Comparison of ENCODE assay signal across 12 cellular contexts in the genomic region with DNA sequence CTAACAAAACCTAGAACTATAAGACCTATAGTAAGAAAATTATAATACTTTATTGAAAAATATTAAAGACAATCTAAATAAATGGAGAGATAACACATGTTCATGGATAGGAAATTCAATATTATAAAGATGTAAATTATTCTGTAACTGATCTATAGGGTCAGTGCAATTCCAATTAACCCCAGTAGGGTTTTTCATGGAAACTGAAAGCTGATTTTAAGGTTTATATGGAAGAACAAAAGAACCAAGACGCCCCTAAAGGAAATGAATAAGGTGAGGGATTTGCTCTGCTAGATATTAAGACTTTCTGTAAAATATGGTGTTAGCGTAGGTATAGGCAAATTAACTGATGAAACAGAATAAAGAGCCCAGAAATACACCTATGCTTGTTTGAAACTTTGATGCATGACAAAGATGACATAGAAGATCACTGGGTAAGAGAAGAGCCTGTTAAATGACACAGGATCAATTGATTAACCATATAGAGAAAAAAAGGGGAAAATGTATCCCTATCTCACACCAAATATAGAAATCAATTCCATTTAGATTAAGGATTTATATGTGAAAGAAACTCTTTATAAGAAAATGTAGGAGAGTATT. TPM values are rescaled to one million over a fixed set of nuclear protein-coding genes. Genes with fewer than 3 reads are reported as not detected.
A peak's percentile ranks its signal among the peaks of the same experiment; 100 is the strongest.
DNase-seq lines count a peak whose midpoint lies in the region; TF ChIP-seq lines count a peak whose summit lies in the region.
"Had no signal": no experiment of that assay in that cellular context is flagged by ENCODE, and none has a peak within 500 bp of the region (broad histone marks: within the 10 kb centered on the region; RNA-seq: fewer than 3 reads in every experiment).

No MANE protein-coding gene starts in this region.

- no peak overlapping the region for H3K14ac ChIP-seq in mesenchymal stem cell (ENCODE audit: low read length in 2 of 2)

- H3K79me2 ChIP-seq in Loucy (ENCODE audit: insufficient read depth, low read length): peaks cover 66% of the 10 kb centered on the region
- H3K79me2 ChIP-seq in smooth muscle cell (ENCODE audit: low read depth): no peaks in the 10 kb centered on the region

- H3K4me1 ChIP-seq in Loucy (ENCODE audit: insufficient read depth, low read length, poor library complexity, severe bottlenecking): peaks cover 68% of the 10 kb centered on the region
- H3K4me1 ChIP-seq in smooth muscle cell (ENCODE audit: low read depth): no peaks in the 10 kb centered on the region
- H3K4me1 ChIP-seq in mesenchymal stem cell (ENCODE audit: control insufficient read depth, insufficient read depth, low read depth, low read length): peaks cover 2% of the 10 kb centered on the region

- no peak for DNase-seq in activated T-cell treated with anti-CD3 and anti-CD28 coated beads, Interleukin-2, amount 50 U/mL, for 24 hours
- DNase-seq in activated T-cell treated with anti-CD3 and anti-CD28 coated beads, Interleukin-2, amount 50 U/mL, for 48 hours: no peak
- DNase-seq in chondrocyte (ENCODE audit: low spot score) (no peak), smooth muscle cell (lab: John Stamatoyannopoulos, UW; ENCODE audit: unreplicated experiment) (no peak), MV-4-11 (lab: John Stamatoyannopoulos, UW) (no peak), NCI-H2081 (lab: John Stamatoyannopoulos, UW) (no peak), mesenchymal stem cell (no peak)
- DNase-seq: anterior cingulate cortex had no signal

- H3K27me3 Mint-ChIP-seq in activated T-cell treated with anti-CD3 and anti-CD28 coated beads, Interleukin-2, amount 50 U/mL, for 24 hours: no peaks in the 10 kb centered on the region
- peaks cover 3% of the 10 kb centered on the region for H3K27me3 Mint-ChIP-seq in chondrocyte (ENCODE audit: low read depth)

- H2BK5ac ChIP-seq in mesenchymal stem cell (ENCODE audit: low read depth, low read length, poor library complexity, severe bottlenecking): no peak overlapping the region

- H3K36me3 ChIP-seq in Loucy (ENCODE audit: insufficient read depth, low read length) (no peaks in the 10 kb centered on the region), smooth muscle cell (ENCODE audit: low read depth) (no peaks in the 10 kb centered on the region), mesenchymal stem cell (ENCODE audit: control insufficient read depth in 1 of 2, insufficient read depth in 2 of 2, low read depth in 1 of 2, low read length in 2 of 2) (no peaks in the 10 kb centered on the region)

- no peaks in the 10 kb centered on the region for H3K27me3 ChIP-seq in Loucy (ENCODE audit: insufficient read depth, low read length, poor library complexity, severe bottlenecking)
- peaks cover 1% of the 10 kb centered on the region for H3K27me3 ChIP-seq in smooth muscle cell (ENCODE audit: low read depth)
- peaks cover 9 to 11% of the 10 kb centered on the region in 2 experiments for H3K27me3 ChIP-seq in mesenchymal stem cell (ENCODE audit: control insufficient read depth in 1 of 2, insufficient read depth in 1 of 2, low read length in 2 of 2)

- no peak overlapping the region for H3K18ac ChIP-seq in mesenchymal stem cell (ENCODE audit: low read depth in 1 of 2, low read length in 2 of 2)

- peaks cover 23% of the 10 kb centered on the region for H3F3A ChIP-seq in Loucy (ENCODE audit: low read depth)
- H3F3A ChIP-seq in smooth muscle cell (ENCODE audit: low read depth): no peaks in the 10 kb centered on the region

- peak overlapping the region; percentile 94 for H3K27ac Mint-ChIP-seq in activated T-cell treated with anti-CD3 and anti-CD28 coated beads, Interleukin-2, amount 50 U/mL, for 24 hours
- H3K27ac Mint-ChIP-seq in chondrocyte (ENCODE audit: unreplicated experiment): no peak overlapping the region
- H3K27ac Mint-ChIP-seq: nephron had no signal

- H4K91ac ChIP-seq in mesenchymal stem cell (ENCODE audit: low read length): no peak overlapping the region

- H3K4ac ChIP-seq in mesenchymal stem cell (ENCODE audit: low read depth in 1 of 2, low read length in 2 of 2): no peak overlapping the region

- H2BK12ac ChIP-seq in mesenchymal stem cell (ENCODE audit: low read length in 2 of 2): no peak overlapping the region

- 89% methylated on average over 2 of the region's 2 CpGs for WGBS in smooth muscle cell (ENCODE audit: low lambda C conversion rate)
- 85% methylated on average over 2 of the region's 2 CpGs for WGBS in mesenchymal stem cell

- H3K9ac ChIP-seq in Loucy (ENCODE audit: low read depth, low read length, poor library complexity, severe bottlenecking): peak overlapping the region; percentile 77
- H3K9ac ChIP-seq in smooth muscle cell (ENCODE audit: low read depth): no peak overlapping the region
- H3K9ac ChIP-seq in mesenchymal stem cell (ENCODE audit: low read length): no peak overlapping the region

- peak overlapping the region; percentile 88 for H3K4me3 Mint-ChIP-seq in activated T-cell treated with anti-CD3 and anti-CD28 coated beads, Interleukin-2, amount 50 U/mL, for 24 hours
- no peak overlapping the region for H3K4me3 Mint-ChIP-seq in chondrocyte (ENCODE audit: unreplicated experiment)
- H3K4me3 Mint-ChIP-seq: nephron had no signal

- H4K20me1 ChIP-seq in Loucy (ENCODE audit: insufficient read depth, low read length, poor library complexity, severe bottlenecking) (no peaks in the 10 kb centered on the region), smooth muscle cell (ENCODE audit: low read depth) (no peaks in the 10 kb centered on the region)

- no peak overlapping the region for H2BK15ac ChIP-seq in mesenchymal stem cell (ENCODE audit: low read depth, poor library complexity, severe bottlenecking)

- peaks cover 76% of the 10 kb centered on the region for H3K4me1 Mint-ChIP-seq in activated T-cell treated with anti-CD3 and anti-CD28 coated beads, Interleukin-2, amount 50 U/mL, for 24 hours (ENCODE audit: low read depth)
- H3K4me1 Mint-ChIP-seq in chondrocyte (ENCODE audit: low read depth): no peaks in the 10 kb centered on the region
- H3K4me1 Mint-ChIP-seq: nephron had no signal

- H4K8ac ChIP-seq in mesenchymal stem cell (ENCODE audit: low read length): no peak overlapping the region

- no peaks in the 10 kb centered on the region for H3K9me2 ChIP-seq in Loucy (replicated peaks; ENCODE audit: low read depth, low read length)

- no peak overlapping the region for H3K27ac ChIP-seq in smooth muscle cell (ENCODE audit: low read depth)
- no peak overlapping the region for H3K27ac ChIP-seq in mesenchymal stem cell (ENCODE audit: low read length, poor library complexity, severe bottlenecking)
- H3K27ac ChIP-seq: HL-60 had no signal

- no peaks in the 10 kb centered on the region for H3K79me1 ChIP-seq in mesenchymal stem cell (replicated peaks; ENCODE audit: low read length, poor library complexity, severe bottlenecking)

- peaks cover 31% of the 10 kb centered on the region for H3K36me3 Mint-ChIP-seq in activated T-cell treated with anti-CD3 and anti-CD28 coated beads, Interleukin-2, amount 50 U/mL, for 24 hours (ENCODE audit: low read depth)
- no peaks in the 10 kb centered on the region for H3K36me3 Mint-ChIP-seq in chondrocyte (ENCODE audit: low read depth)

- H3K4me3 ChIP-seq in Loucy (ENCODE audit: low read length, poor library complexity, severe bottlenecking): peak overlapping the region; percentile 88
- H3K4me3 ChIP-seq in smooth muscle cell: no peak overlapping the region
- no peak overlapping the region for H3K4me3 ChIP-seq in mesenchymal stem cell (ENCODE audit: insufficient read depth in 1 of 2, low read depth in 1 of 2, low read length in 2 of 2)

- H3K9me3 ChIP-seq in Loucy (ENCODE audit: insufficient read depth, low read depth, low read length) (no peaks in the 10 kb centered on the region), smooth muscle cell (replicated peaks; ENCODE audit: low read depth) (no peaks in the 10 kb centered on the region), mesenchymal stem cell (ENCODE audit: control insufficient read depth, low read length) (no peaks in the 10 kb centered on the region)

- H3K23ac ChIP-seq in mesenchymal stem cell (ENCODE audit: low read length in 2 of 2): no peak overlapping the region

- H2AFZ ChIP-seq in Loucy (ENCODE audit: low read length) (no peak overlapping the region), smooth muscle cell (ENCODE audit: low read depth) (no peak overlapping the region), mesenchymal stem cell (ENCODE audit: low read depth, low read length) (no peak overlapping the region)

- peak overlapping the region; percentile 89 for H3K4me2 ChIP-seq in Loucy (ENCODE audit: low read depth, low read length, poor library complexity, severe bottlenecking)
- H3K4me2 ChIP-seq in smooth muscle cell: no peak overlapping the region
- H3K4me2 ChIP-seq in mesenchymal stem cell (ENCODE audit: low read length, poor library complexity, severe bottlenecking): no peak overlapping the region

- H2AK5ac ChIP-seq in mesenchymal stem cell (ENCODE audit: low read length, severe bottlenecking): no peak overlapping the region

- H3K9me3 Mint-ChIP-seq in activated T-cell treated with anti-CD3 and anti-CD28 coated beads, Interleukin-2, amount 50 U/mL, for 24 hours: no peaks in the 10 kb centered on the region
- H3K9me3 Mint-ChIP-seq in chondrocyte (ENCODE audit: low read depth): no peaks in the 10 kb centered on the region
- H3K9me3 Mint-ChIP-seq: nephron had no signal

- TF ChIP-seq CTCF in Loucy (conservative IDR thresholded peaks at IDR 0.05; ENCODE audit: low read length): peak; percentile 49
- TF ChIP-seq CTCF in chondrocyte (IDR thresholded peaks at IDR 0.05): peak; percentile 43
- TF ChIP-seq CTCF in smooth muscle cell (IDR thresholded peaks at IDR 0.05; ENCODE audit: borderline replicate concordance, insufficient read depth, poor library complexity, severe bottlenecking): peak; percentile 10

- H2BK120ac ChIP-seq in mesenchymal stem cell (ENCODE audit: low read depth, low read length): no peak overlapping the region

RNA-seq across cellular contexts. Expression of gene ICAM2, which starts 3.0 kb away (rescaled TPM):
- not detected in 3 replicates for total RNA-seq in chondrocyte
- 1.6 TPM in 1 of 2 replicates, not detected in the other for total RNA-seq in smooth muscle cell
- 1.0 TPM in 1 of 2 replicates, not detected in the other for polyA plus RNA-seq in smooth muscle cell
- 0.08 TPM for polyA plus RNA-seq in mesenchymal stem cell (2013, experiment 1 of 2)
- polyA plus RNA-seq in mesenchymal stem cell (2013, experiment 2 of 2): 0.11 TPM

RNA-seq across cellular contexts. Expression of gene PRR29, which starts 19.3 kb away (rescaled TPM):
- 0.28 to 0.35 TPM in 2 of 3 replicates, not detected in the other for total RNA-seq in chondrocyte
- total RNA-seq in smooth muscle cell: 0.18 TPM in 1 of 2 replicates, not detected in the other
- polyA plus RNA-seq in smooth muscle cell: 0.34 and 0.58 TPM in 2 replicates
- polyA plus RNA-seq in mesenchymal stem cell (2013, experiment 1 of 2): 0.26 TPM
- polyA plus RNA-seq in mesenchymal stem cell (2013, experiment 2 of 2): 0.38 TPM

RNA-seq across cellular contexts. Expression of gene SCN4A, which starts 44.8 kb away (rescaled TPM):
- total RNA-seq in chondrocyte: not detected in 3 replicates
- under 0.01 and 0.09 TPM in 2 replicates for total RNA-seq in smooth muscle cell
- 0.14 TPM in 1 of 2 replicates, not detected in the other for polyA plus RNA-seq in smooth muscle cell
- under 0.01 TPM for polyA plus RNA-seq in mesenchymal stem cell (2013, experiment 1 of 2)
- not detected for polyA plus RNA-seq in mesenchymal stem cell (2013, experiment 2 of 2)
- polyA plus RNA-seq: BJ had no signal
